In the genomic region with DNA sequence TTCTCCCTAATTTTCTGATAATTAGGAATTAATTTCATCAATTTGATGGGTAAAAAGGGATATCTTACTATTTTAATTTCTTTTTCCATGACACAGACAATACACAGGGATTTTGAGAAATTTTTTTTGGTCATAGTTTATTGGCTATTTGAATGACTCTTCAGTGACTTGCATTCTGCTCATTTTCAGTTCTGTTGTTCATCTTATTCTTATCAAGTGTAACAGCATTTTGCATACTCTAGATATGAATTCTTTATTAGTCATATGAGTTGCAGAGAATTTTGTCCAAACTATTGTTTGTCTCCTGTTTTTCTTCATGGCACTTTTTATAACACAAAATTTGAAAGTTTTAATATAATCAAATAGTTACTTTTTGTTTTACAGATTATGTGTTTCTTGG, we compare ENCODE assay signal across 26 cellular contexts. TPM values are rescaled to one million over a fixed set of nuclear protein-coding genes. Genes with fewer than 3 reads are reported as not detected.
DNase-seq lines count a peak whose midpoint lies in the region; ATAC-seq and TF ChIP-seq lines count a peak whose summit lies in the region.
"Had no signal": no experiment of that assay in that cellular context is flagged by ENCODE, and none has a peak within 500 bp of the region (broad histone marks: within the 10 kb centered on the region; RNA-seq: fewer than 3 reads in every experiment).

No MANE protein-coding gene starts in this region.

- H3K79me2 ChIP-seq in osteoblast (ENCODE audit: insufficient read depth, low read length): peaks cover 95% of the 10 kb centered on the region

- no peaks in the 10 kb centered on the region for H3K27me3 Mint-ChIP-seq in activated T-cell treated with anti-CD3 and anti-CD28 coated beads, Interleukin-2, amount 50 U/mL, for 24 hours
- H3K27me3 Mint-ChIP-seq in activated T-helper 17 cell treated with anti-CD3 and anti-CD28 coated beads, Interleukin-2, amount 50 U/mL, for 72 hours: no peaks in the 10 kb centered on the region
- H3K27me3 Mint-ChIP-seq: activated CD8-positive, alpha-beta T cell treated with anti-CD3 and anti-CD28 coated beads for 36 hours; B cell; CD8-positive, alpha-beta memory T cell had no signal

- H3K4me1 Mint-ChIP-seq in activated T-cell treated with anti-CD3 and anti-CD28 coated beads, Interleukin-2, amount 50 U/mL, for 24 hours (ENCODE audit: low read depth): peaks cover 86% of the 10 kb centered on the region
- H3K4me1 Mint-ChIP-seq in activated T-helper 17 cell treated with anti-CD3 and anti-CD28 coated beads, Interleukin-2, amount 50 U/mL, for 72 hours: peaks cover 57% of the 10 kb centered on the region

- peak overlapping the region; percentile 67 for H3K27ac ChIP-seq in osteoblast (ENCODE audit: low read depth, low read length)
- H3K27ac ChIP-seq: ovary had no signal

- DNase-seq in activated T-cell treated with anti-CD3 and anti-CD28 coated beads, Interleukin-2, amount 50 U/mL, for 24 hours: no peak
- no peak for DNase-seq in activated T-cell treated with anti-CD3 and anti-CD28 coated beads, Interleukin-2, amount 50 U/mL, for 48 hours
- DNase-seq in LHCN-M2 (ENCODE audit: low read depth): peak; percentile 12
- peak; percentile 34 for DNase-seq in osteoblast (ENCODE audit: insufficient read length, low spot score, missing footprints)
- DNase-seq in NCI-H2171 (lab: John Stamatoyannopoulos, UW): no peak
- no peak for DNase-seq in DMS53 (lab: John Stamatoyannopoulos, UW)
- DNase-seq: activated CD4-positive, CD25-positive, alpha-beta regulatory T cell treated with anti-CD3 and anti-CD28 coated beads, Interleukin-2, amount 50 U/mL, for 72 hours; activated CD8-positive, alpha-beta T cell treated with anti-CD3 and anti-CD28 coated beads for 36 hours; activated naive CD4-positive, alpha-beta T cell; amygdala; CD8-positive, alpha-beta memory T cell; head of caudate nucleus; KG1; mucosa of descending colon; NCI-H1417; NCI-H2081 treated with DMSO at 0.1 percent for 48 hours; NCI-H82; ovary; Right ventricle myocardium superior; stimulated activated CD4-positive, alpha-beta T cell treated with anti-CD3 and anti-CD28 coated beads, Interleukin-2, amount 100 ng/mL, for 24 hours; SW 1271 had no signal

- no peak overlapping the region for H3K4me3 Mint-ChIP-seq in activated T-cell treated with anti-CD3 and anti-CD28 coated beads, Interleukin-2, amount 50 U/mL, for 24 hours
- H3K4me3 Mint-ChIP-seq in activated T-helper 17 cell treated with anti-CD3 and anti-CD28 coated beads, Interleukin-2, amount 50 U/mL, for 72 hours: no peak overlapping the region
- H3K4me3 Mint-ChIP-seq: activated CD8-positive, alpha-beta T cell treated with anti-CD3 and anti-CD28 coated beads for 36 hours; B cell; nephron had no signal

- H4K20me1 ChIP-seq in osteoblast (ENCODE audit: insufficient read depth, low read length): peaks cover 45% of the 10 kb centered on the region

- no peaks in the 10 kb centered on the region for H3K36me3 ChIP-seq in osteoblast (ENCODE audit: insufficient read depth, low read length)
- H3K36me3 ChIP-seq: ovary had no signal

- H2AFZ ChIP-seq in osteoblast (ENCODE audit: low read length): no peak overlapping the region

- H3K9me3 ChIP-seq in osteoblast (ENCODE audit: low read depth, low read length): no peaks in the 10 kb centered on the region
- H3K9me3 ChIP-seq: mucosa of descending colon, ovary had no signal

- peak; percentile 63 for ATAC-seq in activated T-helper 17 cell treated with anti-CD3 and anti-CD28 coated beads, Interleukin-2, amount 50 U/mL, for 72 hours (replicated peaks)
- ATAC-seq in GM21423 (IDR thresholded peaks at IDR 0.05; ENCODE audit: unreplicated experiment): no peak
- ATAC-seq: activated CD8-positive, alpha-beta T cell treated with anti-CD3 and anti-CD28 coated beads for 36 hours; mucosa of descending colon had no signal

- peaks cover 39% of the 10 kb centered on the region for H3K4me1 ChIP-seq in osteoblast (ENCODE audit: insufficient read depth, low read length)

- H3K9me3 Mint-ChIP-seq in activated T-cell treated with anti-CD3 and anti-CD28 coated beads, Interleukin-2, amount 50 U/mL, for 24 hours: peaks cover 5% of the 10 kb centered on the region
- no peaks in the 10 kb centered on the region for H3K9me3 Mint-ChIP-seq in activated T-helper 17 cell treated with anti-CD3 and anti-CD28 coated beads, Interleukin-2, amount 50 U/mL, for 72 hours
- H3K9me3 Mint-ChIP-seq: CD8-positive, alpha-beta memory T cell had no signal

- peak overlapping the region; percentile 8 for H3K4me2 ChIP-seq in osteoblast (ENCODE audit: insufficient read depth, low read length)

- H3K4me3 ChIP-seq in osteoblast (ENCODE audit: insufficient read depth, low read length): no peak overlapping the region
- H3K4me3 ChIP-seq: lung, mucosa of descending colon, ovary had no signal

- H3K27me3 ChIP-seq in osteoblast (ENCODE audit: insufficient read depth, low read length): no peaks in the 10 kb centered on the region
- H3K27me3 ChIP-seq: ovary had no signal

- peak overlapping the region; percentile 26 for H3K27ac Mint-ChIP-seq in activated T-cell treated with anti-CD3 and anti-CD28 coated beads, Interleukin-2, amount 50 U/mL, for 24 hours
- peak overlapping the region; percentile 63 for H3K27ac Mint-ChIP-seq in activated T-helper 17 cell treated with anti-CD3 and anti-CD28 coated beads, Interleukin-2, amount 50 U/mL, for 72 hours
- H3K27ac Mint-ChIP-seq: activated CD8-positive, alpha-beta T cell treated with anti-CD3 and anti-CD28 coated beads for 36 hours; B cell; CD8-positive, alpha-beta memory T cell; nephron had no signal

- H3K36me3 Mint-ChIP-seq in activated T-cell treated with anti-CD3 and anti-CD28 coated beads, Interleukin-2, amount 50 U/mL, for 24 hours (ENCODE audit: low read depth): peaks cover 9% of the 10 kb centered on the region
- peaks cover 5% of the 10 kb centered on the region for H3K36me3 Mint-ChIP-seq in activated T-helper 17 cell treated with anti-CD3 and anti-CD28 coated beads, Interleukin-2, amount 50 U/mL, for 72 hours (ENCODE audit: low read depth)

- no peak for TF ChIP-seq CTCF in osteoblast (IDR thresholded peaks at IDR 0.05; ENCODE audit: extremely low read depth, low read depth, low read length)

RNA-seq across cellular contexts. Expression of a gene that starts 41.7 kb away (rescaled TPM):
- total RNA-seq in LHCN-M2 (2014; rRNA removed) (31.5 and 40.5 TPM in 2 replicates), osteoblast (49.8 and 52.8 TPM in 2 replicates)
- 17.9 TPM for polyA plus RNA-seq in LHCN-M2 (2012)
- total RNA-seq in activated T-helper 17 cell treated with anti-CD3 and anti-CD28 coated beads, Interleukin-2, amount 50 U/mL, for 72 hours: 10 to 100 TPM; 49.5 to 70.1 TPM

Comparison
In these comparisons a context has a peak if more than half of its experiments do, and no peak if none do; other contexts are left out.
1. DNase-seq: peak in LHCN-M2 (single experiment) and osteoblast (single experiment); none in activated T-cell treated with anti-CD3 and anti-CD28 coated beads, Interleukin-2, amount 50 U/mL, for 24 hours (single experiment), activated T-cell treated with anti-CD3 and anti-CD28 coated beads, Interleukin-2, amount 50 U/mL, for 48 hours (0 of 2), NCI-H2171 (single experiment) and DMS53 (single experiment).